Comparison of ENCODE assay signal across 23 cellular contexts in genomic region chr18:77043541-77044280, GRCh38.
A peak's percentile ranks its signal among the peaks of the same experiment; 100 is the strongest.
DNase-seq lines count a peak whose midpoint lies in the region; ATAC-seq and TF ChIP-seq lines count a peak whose summit lies in the region.
"Had no signal": no experiment of that assay in that cellular context is flagged by ENCODE, and none has a peak within 500 bp of the region (broad histone marks: within the 10 kb centered on the region; RNA-seq: fewer than 3 reads in every experiment).

No MANE protein-coding gene starts in this region.

- H3K4me3 ChIP-seq in upper lobe of right lung = no peak overlapping the region
- H3K4me3 ChIP-seq: A549, heart left ventricle, MG63, pancreas, PC-9, SK-N-MC, stomach had no signal

- H3K27ac Mint-ChIP-seq in activated naive CD4-positive, alpha-beta T cell treated with anti-CD3 and anti-CD28 coated beads, Interleukin-2, amount 10 ng/mL, durations not matched to agents 7 days and 5 days = peak overlapping the region; percentile 62
- no peak overlapping the region for H3K27ac Mint-ChIP-seq in activated naive CD4-positive, alpha-beta T cell treated with anti-CD3 and anti-CD28 coated beads for 36 hours
- peak overlapping the region; percentile 9 to 47 for H3K27ac Mint-ChIP-seq in natural killer cell treated with Interleukin-12 subunit alpha and Interleukin-12 subunit beta and Interleukin-15 and Interleukin-18, amount 100 ng/mL, for 72 hours

- intact Hi-C loops in activated naive CD4-positive, alpha-beta T cell treated with anti-CD3 and anti-CD28 coated beads for 36 hours (cut with micrococcal nuclease) = no loop called here
- intact Hi-C loops in upper lobe of right lung (cut with DNase I) = no loop called here

- CTCF ChIA-PET in activated naive CD4-positive, alpha-beta T cell treated with anti-CD3 and anti-CD28 coated beads, Interleukin-2, amount 10 ng/mL, durations not matched to agents 7 days and 5 days (lab: Charles Lee) = no interaction called here
- CTCF ChIA-PET in activated naive CD4-positive, alpha-beta T cell treated with anti-CD3 and anti-CD28 coated beads for 36 hours (lab: Charles Lee) = interaction anchor here (0.9 kb wide), 1 partner anchor 43 kb away, joined by 3 read pairs; no protein-coding TSS in a partner anchor

- H3K27me3 ChIP-seq in upper lobe of right lung = no peaks in the 10 kb centered on the region
- H3K27me3 ChIP-seq: heart left ventricle, MG63, pancreas, stomach had no signal

- TF ChIP-seq CTCF in upper lobe of right lung (IDR thresholded peaks at IDR 0.05) = no peak

- no peaks in the 10 kb centered on the region for H3K9me3 ChIP-seq in upper lobe of right lung
- H3K9me3 ChIP-seq: A549, heart left ventricle, MG63, pancreas, stomach had no signal

- H3K4me1 Mint-ChIP-seq in activated naive CD4-positive, alpha-beta T cell treated with anti-CD3 and anti-CD28 coated beads, Interleukin-2, amount 10 ng/mL, durations not matched to agents 7 days and 5 days = peaks cover 28% of the 10 kb centered on the region
- H3K4me1 Mint-ChIP-seq in activated naive CD4-positive, alpha-beta T cell treated with anti-CD3 and anti-CD28 coated beads for 36 hours (ENCODE audit: low read depth) = peaks cover 18% of the 10 kb centered on the region
- H3K4me1 Mint-ChIP-seq in natural killer cell treated with Interleukin-12 subunit alpha and Interleukin-12 subunit beta and Interleukin-15 and Interleukin-18, amount 100 ng/mL, for 72 hours (ENCODE audit: low read depth in 2 of 2) = peaks cover 54 to 55% of the 10 kb centered on the region in 2 donors

- H3K27me3 Mint-ChIP-seq in activated naive CD4-positive, alpha-beta T cell treated with anti-CD3 and anti-CD28 coated beads, Interleukin-2, amount 10 ng/mL, durations not matched to agents 7 days and 5 days = no peaks in the 10 kb centered on the region
- no peaks in the 10 kb centered on the region for H3K27me3 Mint-ChIP-seq in activated naive CD4-positive, alpha-beta T cell treated with anti-CD3 and anti-CD28 coated beads for 36 hours (ENCODE audit: low read depth)
- H3K27me3 Mint-ChIP-seq in natural killer cell treated with Interleukin-12 subunit alpha and Interleukin-12 subunit beta and Interleukin-15 and Interleukin-18, amount 100 ng/mL, for 72 hours = no peaks in the 10 kb centered on the region

- peaks cover 75% of the 10 kb centered on the region for H3K36me3 Mint-ChIP-seq in activated naive CD4-positive, alpha-beta T cell treated with anti-CD3 and anti-CD28 coated beads, Interleukin-2, amount 10 ng/mL, durations not matched to agents 7 days and 5 days
- H3K36me3 Mint-ChIP-seq in activated naive CD4-positive, alpha-beta T cell treated with anti-CD3 and anti-CD28 coated beads for 36 hours (ENCODE audit: low read depth) = peaks cover 29% of the 10 kb centered on the region
- peaks cover 8% of the 10 kb centered on the region for H3K36me3 Mint-ChIP-seq in natural killer cell treated with Interleukin-12 subunit alpha and Interleukin-12 subunit beta and Interleukin-15 and Interleukin-18, amount 100 ng/mL, for 72 hours

- peaks cover 20% of the 10 kb centered on the region for H3K36me3 ChIP-seq in upper lobe of right lung
- H3K36me3 ChIP-seq: MG63, pancreas had no signal

- ATAC-seq in natural killer cell treated with Interleukin-12 subunit alpha and Interleukin-12 subunit beta and Interleukin-15 and Interleukin-18, amount 100 ng/mL, for 72 hours = no peak
- ATAC-seq in upper lobe of right lung = peak; percentile 19
- ATAC-seq: A549, pancreas had no signal

- H3K4me1 ChIP-seq in upper lobe of right lung = peaks cover 8% of the 10 kb centered on the region
- H3K4me1 ChIP-seq: A549, pancreas had no signal

- H3K27ac ChIP-seq in caudate nucleus (ENCODE audit: low read depth, low read length) (peak overlapping the region; percentile 96), upper lobe of right lung (no peak overlapping the region)
- H3K27ac ChIP-seq: A549, pancreas, PC-9, SK-N-MC, stomach had no signal

- no peak overlapping the region for H3K4me3 Mint-ChIP-seq in activated naive CD4-positive, alpha-beta T cell treated with anti-CD3 and anti-CD28 coated beads, Interleukin-2, amount 10 ng/mL, durations not matched to agents 7 days and 5 days
- H3K4me3 Mint-ChIP-seq in activated naive CD4-positive, alpha-beta T cell treated with anti-CD3 and anti-CD28 coated beads for 36 hours = no peak overlapping the region
- no peak overlapping the region for H3K4me3 Mint-ChIP-seq in natural killer cell treated with Interleukin-12 subunit alpha and Interleukin-12 subunit beta and Interleukin-15 and Interleukin-18, amount 100 ng/mL, for 72 hours

- H3K9me3 Mint-ChIP-seq in activated naive CD4-positive, alpha-beta T cell treated with anti-CD3 and anti-CD28 coated beads, Interleukin-2, amount 10 ng/mL, durations not matched to agents 7 days and 5 days = no peaks in the 10 kb centered on the region
- H3K9me3 Mint-ChIP-seq in activated naive CD4-positive, alpha-beta T cell treated with anti-CD3 and anti-CD28 coated beads for 36 hours = peaks cover 2% of the 10 kb centered on the region
- H3K9me3 Mint-ChIP-seq in natural killer cell treated with Interleukin-12 subunit alpha and Interleukin-12 subunit beta and Interleukin-15 and Interleukin-18, amount 100 ng/mL, for 72 hours = no peaks in the 10 kb centered on the region

- no peak for DNase-seq in activated naive CD4-positive, alpha-beta T cell treated with anti-CD3 and anti-CD28 coated beads, Interleukin-2, amount 10 ng/mL, durations not matched to agents 7 days and 5 days
- DNase-seq in activated naive CD4-positive, alpha-beta T cell treated with anti-CD3 and anti-CD28 coated beads for 36 hours = no peak
- no peak for DNase-seq in caudate nucleus (lab: John Stamatoyannopoulos, UW)
- no peak for DNase-seq in natural killer cell treated with Interleukin-12 subunit alpha and Interleukin-12 subunit beta and Interleukin-15 and Interleukin-18, amount 100 ng/mL, for 72 hours (ENCODE audit: low spot score)
- DNase-seq in upper lobe of right lung = no peak
- DNase-seq in NCI-H1417 treated with DMSO at 0.1 percent for 48 hours (lab: John Stamatoyannopoulos, UW) = no peak
- DNase-seq in NK-92 (lab: John Stamatoyannopoulos, UW; ENCODE audit: unreplicated experiment) = no peak
- no peak for DNase-seq in SIG-M5 (lab: John Stamatoyannopoulos, UW)
- DNase-seq: activated CD4-positive, alpha-beta T cell treated with anti-CD3 and anti-CD28 coated beads, Interleukin-2, amount 50 U/mL, for 1 hour; activated CD8-positive, alpha-beta memory T cell treated with anti-CD3 and anti-CD28 coated beads, Interleukin-2, amount 50 U/mL, for 4 hours; activated gamma-delta T cell treated with Interleukin-2 at 50 U/mL for 16 hours; amygdala; DMS79; HCEC 1CT; MG63; NCI-H748 treated with DMSO at 0.1 percent for 48 hours; pancreas; PC-9; stimulated activated CD4-positive, alpha-beta T cell treated with anti-CD3 and anti-CD28 coated beads, Interleukin-1b, Interleukin-23, amount 100 ng/mL, for 48 hours; stomach had no signal
